1 cellular context compared by ENCODE assay signal in the genomic region with DNA sequence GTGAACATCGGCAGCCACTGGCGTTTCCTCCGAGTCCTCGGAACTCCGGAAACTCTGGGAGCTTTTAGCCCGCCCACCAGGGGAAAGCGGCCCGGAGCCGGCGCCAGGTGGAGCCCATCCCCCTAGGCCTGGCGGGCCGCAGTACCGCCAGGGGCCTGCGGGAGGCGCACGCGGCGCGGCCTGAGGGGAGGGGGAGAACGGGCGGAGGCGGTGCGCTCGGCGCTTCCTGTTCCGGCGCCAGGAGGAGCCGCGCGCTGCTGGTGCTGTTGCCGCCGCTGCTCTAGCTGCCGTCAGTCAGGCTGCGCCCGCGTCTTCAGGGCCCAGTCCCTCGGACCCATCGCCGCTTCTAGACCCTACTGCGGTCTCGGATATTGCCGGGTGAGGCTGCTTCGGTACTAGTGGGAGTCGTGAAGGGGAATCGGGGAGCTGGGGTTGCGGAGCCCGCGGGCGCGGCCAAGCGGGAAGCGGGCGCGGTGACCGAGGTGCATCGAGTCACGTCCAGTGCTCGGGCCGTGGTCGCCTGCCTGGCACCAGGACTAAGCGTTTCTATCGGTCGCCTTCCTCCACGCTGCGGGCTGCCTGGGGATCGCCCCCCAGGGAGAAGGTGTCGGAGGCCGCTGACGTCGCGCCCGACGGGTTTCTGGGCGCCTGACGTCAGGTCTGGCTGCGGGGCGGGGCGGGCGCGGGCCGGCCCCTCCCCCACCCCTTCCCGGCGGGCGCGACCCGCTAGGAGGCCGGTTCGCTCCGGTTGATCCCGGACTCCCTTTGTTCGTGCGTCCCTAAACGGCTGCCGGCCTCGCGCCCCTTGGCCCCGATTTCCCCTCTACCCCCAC.
TF ChIP-seq lines count a peak whose summit lies in the region.

TSS of gene MAPK1IP1L (plus strand) at position 222 of the 833 bp plus-strand sequence. CDS start 10,037 bp downstream, outside the sequence.

TF ChIP-seq in HEK293, 187 proteins besides CTCF, POLR2A, EP300 and RAD21 (continued from another document and continues in another):
- TF ChIP-seq, protein P1, sequence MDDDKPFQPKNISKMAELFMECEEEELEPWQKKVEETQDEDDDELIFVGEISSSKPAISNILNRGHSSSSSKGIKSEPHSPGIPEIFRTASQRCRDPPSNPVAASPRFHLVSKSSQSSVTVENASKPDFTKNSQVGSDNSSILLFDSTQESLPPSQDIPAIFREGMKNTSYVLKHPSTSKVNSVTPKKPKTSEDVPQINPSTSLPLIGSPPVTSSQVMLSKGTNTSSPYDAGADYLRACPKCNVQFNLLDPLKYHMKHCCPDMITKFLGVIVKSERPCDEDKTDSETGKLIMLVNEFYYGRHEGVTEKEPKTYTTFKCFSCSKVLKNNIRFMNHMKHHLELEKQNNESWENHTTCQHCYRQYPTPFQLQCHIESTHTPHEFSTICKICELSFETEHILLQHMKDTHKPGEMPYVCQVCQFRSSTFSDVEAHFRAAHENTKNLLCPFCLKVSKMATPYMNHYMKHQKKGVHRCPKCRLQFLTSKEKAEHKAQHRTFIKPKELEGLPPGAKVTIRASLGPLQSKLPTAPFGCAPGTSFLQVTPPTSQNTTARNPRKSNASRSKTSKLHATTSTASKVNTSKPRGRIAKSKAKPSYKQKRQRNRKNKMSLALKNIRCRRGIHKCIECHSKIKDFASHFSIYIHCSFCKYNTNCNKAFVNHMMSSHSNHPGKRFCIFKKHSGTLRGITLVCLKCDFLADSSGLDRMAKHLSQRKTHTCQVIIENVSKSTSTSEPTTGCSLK (tag by site-specific recombination; IDR thresholded peaks at IDR 0.05), result no peak
- peak; percentile 73 for TF ChIP-seq ZNF394 (tag by site-specific recombination; IDR thresholded peaks at IDR 0.05; ENCODE audit: borderline replicate concordance)
- TF ChIP-seq GLIS1 (tag by site-specific recombination; IDR thresholded peaks at IDR 0.05), result peak; percentile 96
- TF ChIP-seq ZNF664 (tag by site-specific recombination; IDR thresholded peaks at IDR 0.05), result no peak
- TF ChIP-seq ZNF747 (tag by site-specific recombination; IDR thresholded peaks at IDR 0.05), result no peak
- TF ChIP-seq PRDM10 (tag by site-specific recombination; IDR thresholded peaks at IDR 0.05), result peak; percentile 51
- no peak for TF ChIP-seq ZNF18 (tag by site-specific recombination; IDR thresholded peaks at IDR 0.05)
- no peak for TF ChIP-seq ZNF202 (tag by site-specific recombination; IDR thresholded peaks at IDR 0.05; ENCODE audit: borderline replicate concordance)
- TF ChIP-seq KLF8 (tag by site-specific recombination; IDR thresholded peaks at IDR 0.05), result peak; percentile 81; the same call in 1 of the 2 replicates
- peak; percentile 41; the same call in 1 of the 2 replicates for TF ChIP-seq ZNF10 (tag by site-specific recombination; IDR thresholded peaks at IDR 0.05)
- no peak for TF ChIP-seq ZBTB7A (tag by site-specific recombination; IDR thresholded peaks at IDR 0.05; ENCODE audit: low read depth)
- peak; percentile 98 for TF ChIP-seq ZNF335 (tag by site-specific recombination; conservative IDR thresholded peaks at IDR 0.05)
- 0 out of 2 replicates have a peak, but pooled peaks have one; percentile 33 for TF ChIP-seq OVOL3 (tag by site-specific recombination; IDR thresholded peaks at IDR 0.05)
- TF ChIP-seq, protein P2, sequence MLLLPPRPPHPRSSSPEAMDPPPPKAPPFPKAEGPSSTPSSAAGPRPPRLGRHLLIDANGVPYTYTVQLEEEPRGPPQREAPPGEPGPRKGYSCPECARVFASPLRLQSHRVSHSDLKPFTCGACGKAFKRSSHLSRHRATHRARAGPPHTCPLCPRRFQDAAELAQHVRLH (tag by site-specific recombination; IDR thresholded peaks at IDR 0.05), result 0 out of 2 replicates have a peak, but pooled peaks have one; percentile 15
- TF ChIP-seq ZNF404 (tag by site-specific recombination; IDR thresholded peaks at IDR 0.05), result no peak
- no peak for TF ChIP-seq ZNF266 (tag by site-specific recombination; IDR thresholded peaks at IDR 0.05; ENCODE audit: low read depth)
- TF ChIP-seq ZNF114 (tag by site-specific recombination; IDR thresholded peaks at IDR 0.05), result no peak
- TF ChIP-seq ZNF311 (tag by site-specific recombination; IDR thresholded peaks at IDR 0.05; ENCODE audit: borderline replicate concordance), result no peak
- no peak for TF ChIP-seq ZNF510 (tag by site-specific recombination; IDR thresholded peaks at IDR 0.05; ENCODE audit: insufficient replicate concordance)
- no peak for TF ChIP-seq ZNF670 (tag by site-specific recombination; IDR thresholded peaks at IDR 0.05; ENCODE audit: low read depth)
- TF ChIP-seq ZBTB48 (tag by site-specific recombination; IDR thresholded peaks at IDR 0.05), result peak; percentile 44; the same call in 1 of the 2 replicates
- no peak; the same call in 1 of the 2 replicates for TF ChIP-seq ZNF518A (tag by site-specific recombination; conservative IDR thresholded peaks at IDR 0.05; ENCODE audit: low read depth)
- TF ChIP-seq ZNF776 (tag by site-specific recombination; IDR thresholded peaks at IDR 0.05; ENCODE audit: borderline replicate concordance), result no peak
- TF ChIP-seq ZNF148 (tag by site-specific recombination; IDR thresholded peaks at IDR 0.05; ENCODE audit: borderline replicate concordance), result no peak
- TF ChIP-seq ZNF169 (tag by site-specific recombination; IDR thresholded peaks at IDR 0.05), result no peak
- no peak for TF ChIP-seq ZNF354C (tag by site-specific recombination; IDR thresholded peaks at IDR 0.05; ENCODE audit: borderline replicate concordance, low read depth)
- no peak for TF ChIP-seq ZNF366 (tag by site-specific recombination; conservative IDR thresholded peaks at IDR 0.05)
- no peak for TF ChIP-seq ZNF350 (tag by site-specific recombination; IDR thresholded peaks at IDR 0.05)
- TF ChIP-seq ZNF26 (tag by site-specific recombination; IDR thresholded peaks at IDR 0.05), result no peak
- no peak for TF ChIP-seq ZNF214 (tag by site-specific recombination; IDR thresholded peaks at IDR 0.05; ENCODE audit: borderline replicate concordance)
- no peak for TF ChIP-seq ZNF133 (tag by site-specific recombination; IDR thresholded peaks at IDR 0.05)
- peak; percentile 77 for TF ChIP-seq HIC1 (tag by site-specific recombination; IDR thresholded peaks at IDR 0.05)
